Comparison of ENCODE assay signal across 12 cellular contexts in the genomic region with DNA sequence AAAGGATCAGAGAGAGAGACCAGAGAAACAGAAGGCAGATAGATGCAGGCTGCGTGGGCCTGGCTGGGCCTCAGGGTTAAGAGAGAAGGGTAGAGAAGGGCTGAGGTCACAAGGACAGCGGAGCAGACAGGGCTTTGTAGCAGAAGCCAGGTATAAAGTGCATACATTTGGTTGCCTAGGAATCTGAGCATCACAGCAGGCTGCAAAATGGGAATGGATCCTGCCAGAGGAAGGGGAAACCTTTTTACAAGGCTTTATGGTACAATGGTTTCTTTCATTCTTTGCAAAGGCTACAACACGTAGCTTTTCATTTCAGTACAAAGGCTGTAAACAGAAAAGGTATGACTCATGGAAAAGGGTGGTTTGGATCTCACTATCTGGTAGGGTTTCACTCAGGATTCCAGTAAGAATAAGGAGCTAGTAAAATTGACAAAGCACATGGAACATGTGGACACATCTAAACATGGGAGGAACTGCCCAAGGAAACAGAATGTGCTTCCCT.
A peak's percentile ranks its signal among the peaks of the same experiment; 100 is the strongest.
DNase-seq lines count a peak whose midpoint lies in the region; ATAC-seq, FAIRE-seq and TF ChIP-seq lines count a peak whose summit lies in the region.
"Had no signal": no experiment of that assay in that cellular context is flagged by ENCODE, and none has a peak within 500 bp of the region (broad histone marks: within the 10 kb centered on the region; RNA-seq: fewer than 3 reads in every experiment).

No MANE protein-coding gene starts in this region.

- FAIRE-seq in keratinocyte (lab: Jason Lieb, UNC) (peak; percentile 81), urothelium cell line (lab: Jason Lieb, UNC) (no peak)

- no peaks in the 10 kb centered on the region for H3K27me3 ChIP-seq in heart right ventricle
- no peaks in the 10 kb centered on the region for H3K27me3 ChIP-seq in keratinocyte (ENCODE audit: control insufficient read depth, extremely low read depth, insufficient read depth, low read length)
- H3K27me3 ChIP-seq: BE2C had no signal

- peak overlapping the region in 8 of 10 donors; percentile 3 to 79 (median 62) for H3K27ac ChIP-seq in heart right ventricle
- H3K27ac ChIP-seq in keratinocyte (ENCODE audit: control insufficient read depth, insufficient read depth, low read length) = peak overlapping the region; percentile 42

- ATAC-seq in heart right ventricle (peak in 7 of 8 donors; percentile 25 to 90 (median 70)), GM18867 (IDR thresholded peaks at IDR 0.05; ENCODE audit: unreplicated experiment) (no peak)

- H3K9ac ChIP-seq in keratinocyte (ENCODE audit: control insufficient read depth, extremely low read depth, insufficient read depth, low read length) = no peak overlapping the region

- DNase-seq in heart right ventricle (no peak), cardiac septum (ENCODE audit: low spot score) (no peak), astrocyte of the hippocampus (ENCODE audit: low read depth, low spot score) (peak; percentile 83), keratinocyte (ENCODE audit: low read depth, low spot score) (no peak), urothelium cell line (ENCODE audit: low spot score) (peak; percentile 67)
- no peak for DNase-seq in effector CD4-positive, alpha-beta T cell
- DNase-seq in activated CD8-positive, alpha-beta memory T cell treated with anti-CD3 and anti-CD28 coated beads for 24 hours = no peak
- DNase-seq: activated CD4-positive, alpha-beta T cell treated with anti-CD3 and anti-CD28 coated beads, Interleukin-2, amount 10 ng/mL, durations not matched to agents 24 days and 14 days; BE2C; central memory CD4-positive, alpha-beta T cell; stimulated activated CD4-positive, alpha-beta T cell treated with anti-CD3 and anti-CD28 coated beads, Interleukin-4, amount 100 ng/mL, for 24 hours had no signal

- no peaks in the 10 kb centered on the region for H3K79me2 ChIP-seq in keratinocyte (ENCODE audit: control insufficient read depth, insufficient read depth, low read length)

- intact Hi-C loops in heart right ventricle (cut with DNase I) = loop anchor here in 1 of 10 donors (10.0 kb wide), 1 partner anchor 176 kb away; no protein-coding TSS in a partner anchor
- intact Hi-C loops in cardiac septum (cut with DNase I) = no loop called here

- H2AFZ ChIP-seq in keratinocyte (ENCODE audit: control insufficient read depth, low read length) = no peak overlapping the region

- H3K4me1 ChIP-seq in heart right ventricle (peaks cover 0 to 18% (median 7%) of the 10 kb centered on the region in 9 donors), keratinocyte (ENCODE audit: control insufficient read depth, extremely low read depth, insufficient read depth, low read length) (peaks cover 6% of the 10 kb centered on the region)
- H3K4me1 ChIP-seq: BE2C had no signal

- H3K4me3 ChIP-seq in heart right ventricle (no peak overlapping the region), keratinocyte (ENCODE audit: control insufficient read depth in 2 of 3, extremely low read depth in 1 of 3, insufficient read depth in 2 of 3, low read depth in 1 of 3, low read length in 3 of 3) (no peak overlapping the region)

- 66 to 81% methylated on average over 3 of the region's 3 CpGs for WGBS in heart right ventricle, 2 donors

- no peak for TF ChIP-seq CTCF in heart right ventricle (IDR thresholded peaks at IDR 0.05)
- no peak for TF ChIP-seq CTCF in keratinocyte (optimal IDR thresholded peaks at IDR 0.05 in 1 of 3, IDR thresholded peaks at IDR 0.05 in 1 of 3, conservative IDR thresholded peaks at IDR 0.05 in 1 of 3; ENCODE audit: extremely low read depth in 1 of 3, insufficient read depth in 2 of 3, low read length in 3 of 3)

- no peaks in the 10 kb centered on the region for H3K9me3 ChIP-seq in heart right ventricle
- no peaks in the 10 kb centered on the region for H3K9me3 ChIP-seq in keratinocyte (ENCODE audit: control insufficient read depth, low read depth, low read length)
- H3K9me3 ChIP-seq: BE2C had no signal

- no peaks in the 10 kb centered on the region for H4K20me1 ChIP-seq in keratinocyte (ENCODE audit: control insufficient read depth, extremely low read depth, insufficient read depth, low read length)

- H3K4me2 ChIP-seq in keratinocyte (ENCODE audit: control insufficient read depth, extremely low read depth, insufficient read depth, low read depth, low read length) = no peak overlapping the region

- H3K9me1 ChIP-seq in keratinocyte (ENCODE audit: control insufficient read depth, extremely low read depth, insufficient read depth, low read length) = no peaks in the 10 kb centered on the region

- H3K36me3 ChIP-seq in heart right ventricle (peaks cover 0 to 33% (median 5%) of the 10 kb centered on the region in 9 donors), keratinocyte (ENCODE audit: control insufficient read depth in 2 of 2, extremely low read depth in 1 of 2, insufficient read depth in 2 of 2, low read length in 2 of 2) (peaks cover 0 to 12% of the 10 kb centered on the region in 2 experiments)
- H3K36me3 ChIP-seq: BE2C had no signal

- dilution Hi-C loops in keratinocyte (cut with MboI; ENCODE audit: extremely low pct_ligation_motif_present, low sequenced_read_pairs) = no loop called here

Comparison
In these comparisons a context has a peak if more than half of its experiments do, and no peak if none do; other contexts are left out.
1. DNase-seq: peak in astrocyte of the hippocampus (single experiment) and urothelium cell line (single experiment); none in heart right ventricle (0 of 2), cardiac septum (single experiment), keratinocyte (single experiment), effector CD4-positive, alpha-beta T cell (single experiment) and activated CD8-positive, alpha-beta memory T cell treated with anti-CD3 and anti-CD28 coated beads for 24 hours (single experiment).